18 cellular contexts compared by ENCODE assay signal in the genomic region with DNA sequence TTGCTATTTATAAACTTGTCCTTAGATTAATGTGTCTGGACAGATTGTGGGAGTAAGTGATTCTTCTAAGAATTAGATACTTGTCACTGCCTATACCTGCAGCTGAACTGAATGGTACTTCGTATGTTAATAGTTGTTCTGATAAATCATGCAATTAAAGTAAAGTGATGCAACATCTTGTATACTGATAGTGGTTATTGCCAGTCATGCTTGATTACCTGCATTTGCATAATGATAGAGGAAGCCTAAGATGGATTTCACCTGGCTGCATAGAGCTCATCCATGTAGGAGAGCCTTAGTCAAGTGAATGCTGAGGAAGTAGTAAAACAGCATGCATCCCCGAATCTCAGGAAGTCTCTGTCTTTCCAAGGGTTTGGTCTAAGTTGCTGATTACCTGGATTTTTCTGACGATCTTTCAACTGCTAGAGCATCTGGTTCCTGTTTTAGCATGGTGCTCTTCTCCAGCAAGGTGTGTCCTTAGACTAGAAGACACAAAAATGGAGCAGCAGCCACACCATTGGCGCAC.
"Had no signal": no experiment of that assay in that cellular context is flagged by ENCODE, and none has a peak within 500 bp of the region (broad histone marks: within the 10 kb centered on the region; RNA-seq: fewer than 3 reads in every experiment).

No MANE protein-coding gene starts in this region.

- H3K36me3 ChIP-seq: upper lobe of left lung had no signal

- ATAC-seq: activated T-helper 17 cell treated with anti-CD3 and anti-CD28 coated beads, Interleukin-2, amount 50 U/mL, for 72 hours; effector memory CD8-positive, alpha-beta T cell; T-helper 17 cell had no signal

- H3K4me3 ChIP-seq: body of pancreas, skin epidermis, upper lobe of left lung had no signal

- H3K9me3 ChIP-seq: body of pancreas, upper lobe of left lung had no signal

- DNase-seq: activated B cell treated with CpG ODN at 0.5 μM for 24 hours; activated CD4-positive, alpha-beta T cell treated with anti-CD3 and anti-CD28 coated beads, Interleukin-2, amount 10 ng/mL, durations not matched to agents 24 days and 14 days; activated naive CD4-positive, alpha-beta T cell treated with anti-CD3 and anti-CD28 coated beads, Interleukin-2, amount 10 ng/mL, durations not matched to agents 7 days and 5 days; activated T-cell treated with anti-CD3 and anti-CD28 coated beads for 4 hours; central memory CD4-positive, alpha-beta T cell; cortex of kidney; effector memory CD8-positive, alpha-beta T cell; islet precursor cell; left ventricle myocardium superior; mesendoderm; naive B cell; retina; T-helper 17 cell; upper lobe of left lung had no signal

- H3K79me2 ChIP-seq: parathyroid adenoma had no signal

- H2AFZ ChIP-seq: parathyroid adenoma had no signal

- H3K4me1 ChIP-seq: parathyroid adenoma had no signal

- H3K27ac ChIP-seq: body of pancreas, parathyroid adenoma, upper lobe of left lung had no signal

- H3K9ac ChIP-seq: parathyroid adenoma had no signal

- H3K27me3 ChIP-seq: body of pancreas, upper lobe of left lung had no signal
